2 cellular contexts compared by ENCODE assay signal in genomic region chr3:42795621-42796181, GRCh38.
TF ChIP-seq lines count a peak whose summit lies in the region.

No MANE protein-coding gene starts in this region.

TF ChIP-seq in HCT116, 20 proteins besides CTCF, POLR2A, EP300 and RAD21:
- TF ChIP-seq EGR1 (IDR thresholded peaks at IDR 0.05; ENCODE audit: low read depth) (no peak), YY1 (IDR thresholded peaks at IDR 0.05; ENCODE audit: extremely low read depth, insufficient replicate concordance, low read depth, low read length) (no peak), SRF (IDR thresholded peaks at IDR 0.05; ENCODE audit: low read depth) (no peak)
- TF ChIP-seq, protein P1, sequence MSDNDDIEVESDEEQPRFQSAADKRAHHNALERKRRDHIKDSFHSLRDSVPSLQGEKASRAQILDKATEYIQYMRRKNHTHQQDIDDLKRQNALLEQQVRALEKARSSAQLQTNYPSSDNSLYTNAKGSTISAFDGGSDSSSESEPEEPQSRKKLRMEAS (IDR thresholded peaks at IDR 0.05), result no peak
- TF ChIP-seq, protein P2, sequence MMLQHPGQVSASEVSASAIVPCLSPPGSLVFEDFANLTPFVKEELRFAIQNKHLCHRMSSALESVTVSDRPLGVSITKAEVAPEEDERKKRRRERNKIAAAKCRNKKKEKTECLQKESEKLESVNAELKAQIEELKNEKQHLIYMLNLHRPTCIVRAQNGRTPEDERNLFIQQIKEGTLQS (IDR thresholded peaks at IDR 0.05), result no peak
TF ChIP-seq in HCT116: peak in this region for 0.

TF ChIP-seq in GM12878, 131 proteins besides CTCF, POLR2A, EP300 and RAD21:
- TF ChIP-seq TBL1XR1 (IDR thresholded peaks at IDR 0.05; ENCODE audit: low read depth, low read length), result no peak
- TF ChIP-seq ZNF274 (IDR thresholded peaks at IDR 0.05; ENCODE audit: insufficient read depth, insufficient read length), result no peak
- TF ChIP-seq IRF4 (IDR thresholded peaks at IDR 0.05; ENCODE audit: low read depth, low read length), result no peak
- TF ChIP-seq, protein P3, sequence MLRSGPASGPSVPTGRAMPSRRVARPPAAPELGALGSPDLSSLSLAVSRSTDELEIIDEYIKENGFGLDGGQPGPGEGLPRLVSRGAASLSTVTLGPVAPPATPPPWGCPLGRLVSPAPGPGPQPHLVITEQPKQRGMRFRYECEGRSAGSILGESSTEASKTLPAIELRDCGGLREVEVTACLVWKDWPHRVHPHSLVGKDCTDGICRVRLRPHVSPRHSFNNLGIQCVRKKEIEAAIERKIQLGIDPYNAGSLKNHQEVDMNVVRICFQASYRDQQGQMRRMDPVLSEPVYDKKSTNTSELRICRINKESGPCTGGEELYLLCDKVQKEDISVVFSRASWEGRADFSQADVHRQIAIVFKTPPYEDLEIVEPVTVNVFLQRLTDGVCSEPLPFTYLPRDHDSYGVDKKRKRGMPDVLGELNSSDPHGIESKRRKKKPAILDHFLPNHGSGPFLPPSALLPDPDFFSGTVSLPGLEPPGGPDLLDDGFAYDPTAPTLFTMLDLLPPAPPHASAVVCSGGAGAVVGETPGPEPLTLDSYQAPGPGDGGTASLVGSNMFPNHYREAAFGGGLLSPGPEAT (IDR thresholded peaks at IDR 0.05; ENCODE audit: low read depth), result no peak
- TF ChIP-seq ZZZ3 (IDR thresholded peaks at IDR 0.05; ENCODE audit: control insufficient read depth, insufficient read length, low read depth), result no peak
- no peak for TF ChIP-seq SUPT20H (IDR thresholded peaks at IDR 0.05; ENCODE audit: borderline replicate concordance, control insufficient read depth, low read depth, low read length)
- no peak for TF ChIP-seq YBX1 (IDR thresholded peaks at IDR 0.05)
- TF ChIP-seq, protein P4, sequence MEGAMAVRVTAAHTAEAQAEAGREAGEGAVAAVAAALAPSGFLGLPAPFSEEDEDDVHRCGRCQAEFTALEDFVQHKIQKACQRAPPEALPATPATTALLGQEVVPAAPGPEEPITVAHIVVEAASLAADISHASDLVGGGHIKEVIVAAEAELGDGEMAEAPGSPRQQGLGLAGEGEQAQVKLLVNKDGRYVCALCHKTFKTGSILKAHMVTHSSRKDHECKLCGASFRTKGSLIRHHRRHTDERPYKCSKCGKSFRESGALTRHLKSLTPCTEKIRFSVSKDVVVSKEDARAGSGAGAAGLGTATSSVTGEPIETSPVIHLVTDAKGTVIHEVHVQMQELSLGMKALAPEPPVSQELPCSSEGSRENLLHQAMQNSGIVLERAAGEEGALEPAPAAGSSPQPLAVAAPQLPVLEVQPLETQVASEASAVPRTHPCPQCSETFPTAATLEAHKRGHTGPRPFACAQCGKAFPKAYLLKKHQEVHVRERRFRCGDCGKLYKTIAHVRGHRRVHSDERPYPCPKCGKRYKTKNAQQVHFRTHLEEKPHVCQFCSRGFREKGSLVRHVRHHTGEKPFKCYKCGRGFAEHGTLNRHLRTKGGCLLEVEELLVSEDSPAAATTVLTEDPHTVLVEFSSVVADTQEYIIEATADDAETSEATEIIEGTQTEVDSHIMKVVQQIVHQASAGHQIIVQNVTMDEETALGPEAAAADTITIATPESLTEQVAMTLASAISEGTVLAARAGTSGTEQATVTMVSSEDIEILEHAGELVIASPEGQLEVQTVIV (IDR thresholded peaks at IDR 0.05; ENCODE audit: borderline replicate concordance, partially characterized antibody), result no peak
- no peak for TF ChIP-seq PBX3 (IDR thresholded peaks at IDR 0.05; ENCODE audit: insufficient replicate concordance, low read depth, low read length)
- TF ChIP-seq NRF1 (conservative IDR thresholded peaks at IDR 0.05; ENCODE audit: low read depth, low read length), result no peak
- no peak for TF ChIP-seq POLR2AphosphoS2 (IDR thresholded peaks at IDR 0.05; ENCODE audit: low read depth, low read length)
- TF ChIP-seq ZNF207 (IDR thresholded peaks at IDR 0.05; ENCODE audit: borderline replicate concordance), result no peak
- TF ChIP-seq CEBPB (IDR thresholded peaks at IDR 0.05; ENCODE audit: borderline replicate concordance in 1 of 2, low read depth in 2 of 2, low read length in 2 of 2), result no peak
- TF ChIP-seq, protein P2 (IDR thresholded peaks at IDR 0.05; ENCODE audit: borderline replicate concordance, extremely low read depth, low read depth, low read length), result no peak
- TF ChIP-seq RELA (IDR thresholded peaks at IDR 0.05; ENCODE audit: borderline replicate concordance, partially characterized antibody), result no peak
- no peak for TF ChIP-seq EGR1 (IDR thresholded peaks at IDR 0.05; ENCODE audit: borderline replicate concordance in 1 of 2, low read depth in 2 of 2, low read length in 2 of 2)
- no peak for TF ChIP-seq NFYA (IDR thresholded peaks at IDR 0.05; ENCODE audit: borderline replicate concordance, low read depth, low read length)
- TF ChIP-seq CHD2 (IDR thresholded peaks at IDR 0.05; ENCODE audit: borderline replicate concordance, low read depth, low read length), result no peak
- no peak for TF ChIP-seq HDGF (IDR thresholded peaks at IDR 0.05)
